Comparison of ENCODE assay signal across 19 cellular contexts in the genomic region with DNA sequence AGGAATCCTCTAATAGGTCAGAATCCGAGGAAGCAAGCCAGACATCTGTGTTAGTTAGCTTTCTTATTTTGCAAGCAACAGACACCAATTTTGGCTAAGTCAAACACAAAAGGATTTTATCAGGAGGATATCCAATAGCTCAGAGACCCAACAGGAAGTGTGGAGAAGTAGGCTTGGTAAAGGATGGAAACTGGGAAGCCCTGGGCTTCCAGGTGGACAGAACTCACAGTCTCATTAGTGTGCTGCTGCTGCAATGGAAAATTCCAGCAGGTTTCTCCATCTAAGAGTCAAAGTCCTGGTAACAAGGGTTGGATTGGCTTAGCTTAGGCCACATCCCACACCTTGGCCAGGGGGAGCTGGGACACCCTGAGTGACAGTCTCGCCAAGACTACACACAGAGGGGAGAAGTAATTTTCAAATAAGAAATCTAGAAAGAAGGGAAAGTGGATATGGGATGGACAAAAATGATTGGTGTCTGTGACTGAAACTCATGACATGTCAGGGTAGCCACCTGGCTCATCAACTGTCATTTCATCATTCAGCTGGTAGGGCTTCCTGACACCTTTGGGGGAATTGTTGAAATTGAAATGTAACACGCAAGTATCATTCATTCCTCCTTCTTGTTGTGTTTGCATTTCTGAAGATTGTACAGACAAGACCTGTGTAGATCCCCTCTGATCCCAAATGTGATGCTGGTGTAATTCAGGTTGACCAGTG.
DNase-seq lines count a peak whose midpoint lies in the region; ATAC-seq and TF ChIP-seq lines count a peak whose summit lies in the region.
"Had no signal": no experiment of that assay in that cellular context is flagged by ENCODE, and none has a peak within 500 bp of the region (broad histone marks: within the 10 kb centered on the region; RNA-seq: fewer than 3 reads in every experiment).

No MANE protein-coding gene starts in this region.

- peak overlapping the region; percentile 87 for H3K27ac Mint-ChIP-seq in osteocyte (ENCODE audit: unreplicated experiment)
- H3K27ac Mint-ChIP-seq in type B pancreatic cell, result no peak overlapping the region
- H3K27ac Mint-ChIP-seq: activated naive CD4-positive, alpha-beta T cell treated with anti-CD3 and anti-CD28 coated beads, Interleukin-2, amount 50 U/mL, for 24 hours; T-helper 2 cell treated with Interferon-gamma antibody and Interleukin-4, amounts not matched to agents 5 μg/mL and 100 μg/mL, for 36 hours had no signal

- no peak overlapping the region for H2AFZ ChIP-seq in PC-9

- H3K9me3 Mint-ChIP-seq in osteocyte (ENCODE audit: unreplicated experiment) (peaks cover 4% of the 10 kb centered on the region), type B pancreatic cell (peaks cover 4% of the 10 kb centered on the region)
- H3K9me3 Mint-ChIP-seq: activated naive CD4-positive, alpha-beta T cell treated with anti-CD3 and anti-CD28 coated beads, Interleukin-2, amount 50 U/mL, for 24 hours; T-helper 2 cell treated with Interferon-gamma antibody and Interleukin-4, amounts not matched to agents 5 μg/mL and 100 μg/mL, for 36 hours had no signal

- no peaks in the 10 kb centered on the region for H3K36me3 Mint-ChIP-seq in osteocyte (ENCODE audit: unreplicated experiment)
- H3K36me3 Mint-ChIP-seq in type B pancreatic cell, result no peaks in the 10 kb centered on the region
- H3K36me3 Mint-ChIP-seq: activated naive CD4-positive, alpha-beta T cell treated with anti-CD3 and anti-CD28 coated beads, Interleukin-2, amount 50 U/mL, for 24 hours had no signal

- H3K79me2 ChIP-seq in PC-9 (ENCODE audit: low read depth), result peaks cover 17% of the 10 kb centered on the region

- H3K9me3 ChIP-seq in PC-9 (ENCODE audit: insufficient read depth, low read depth), result no peaks in the 10 kb centered on the region
- H3K9me3 ChIP-seq: BE2C, body of pancreas had no signal

- peak; percentile 27 for DNase-seq in GM03348 (ENCODE audit: low spot score)
- DNase-seq in PC-9, result no peak
- DNase-seq in fibroblast of gingiva (ENCODE audit: low read depth), result peak; percentile 54
- DNase-seq in osteocyte (ENCODE audit: extremely low spot score, unreplicated experiment), result no peak
- no peak for DNase-seq in kidney glomerular epithelial cell (lab: John Stamatoyannopoulos, UW)
- DNase-seq in type B pancreatic cell (ENCODE audit: extremely low spot score, unreplicated experiment), result no peak
- DNase-seq: BE2C; body of pancreas; cortex of kidney; NCI-H1092; NCI-H510A treated with DMSO at 0.1 percent for 48 hours; nucleus accumbens; right cardiac atrium; stimulated activated naive CD8-positive, alpha-beta T cell treated with anti-CD3 and anti-CD28 coated beads, Interleukin-15, Interleukin-2, amounts not matched to agents 100 U/mL and 50 U/mL, for 24 hours; transverse colon had no signal

- no peaks in the 10 kb centered on the region for H3K36me3 ChIP-seq in PC-9 (ENCODE audit: low read depth)
- H3K36me3 ChIP-seq: BE2C, transverse colon had no signal

- peak overlapping the region; percentile 58 for H3K4me2 ChIP-seq in PC-9

- intact Hi-C loops in PC-9 (cut with micrococcal nuclease; ENCODE audit: unreplicated experiment), result loop anchor here (10.0 kb wide), 1 partner anchor 379 kb away; the partner anchor contains the start of genes LRRC49 and THAP10

- ATAC-seq in GM19324 (IDR thresholded peaks at IDR 0.05; ENCODE audit: low FRiP score, unreplicated experiment) (no peak), GM21825 (IDR thresholded peaks at IDR 0.05; ENCODE audit: unreplicated experiment) (no peak)
- ATAC-seq: body of pancreas; right cardiac atrium; stimulated activated naive CD8-positive, alpha-beta T cell treated with anti-CD3 and anti-CD28 coated beads, Interleukin-15, Interleukin-2, amounts not matched to agents 100 U/mL and 50 U/mL, for 24 hours had no signal

- no peaks in the 10 kb centered on the region for H4K20me1 ChIP-seq in PC-9 (ENCODE audit: insufficient read depth)

- CTCF ChIA-PET in PC-9 (lab: Charles Lee), result no interaction called here

- H3K4me3 ChIP-seq in PC-9, result no peak overlapping the region
- H3K4me3 ChIP-seq: body of pancreas, transverse colon had no signal

- POLR2A ChIA-PET in PC-9 (lab: Charles Lee; ENCODE audit: unreplicated experiment), result no interaction called here

- BruUV-seq in PC-9 (replicated peaks; lab: Mats Ljungman, UMichigan), result no TSS peak

- TF ChIP-seq CTCF in PC-9 (conservative IDR thresholded peaks at IDR 0.05), result no peak
- no peak for TF ChIP-seq CTCF in osteocyte (IDR thresholded peaks at IDR 0.05)
- TF ChIP-seq CTCF in type B pancreatic cell (conservative IDR thresholded peaks at IDR 0.05), result no peak

- no peak overlapping the region for H3K4me3 Mint-ChIP-seq in osteocyte (ENCODE audit: unreplicated experiment)
- no peak overlapping the region for H3K4me3 Mint-ChIP-seq in type B pancreatic cell
- H3K4me3 Mint-ChIP-seq: activated naive CD4-positive, alpha-beta T cell treated with anti-CD3 and anti-CD28 coated beads, Interleukin-2, amount 50 U/mL, for 24 hours; T-helper 2 cell treated with Interferon-gamma antibody and Interleukin-4, amounts not matched to agents 5 μg/mL and 100 μg/mL, for 36 hours had no signal

- H3K9me2 ChIP-seq in PC-9 (ENCODE audit: insufficient read depth), result no peaks in the 10 kb centered on the region

- peak overlapping the region; percentile 99 for H3K27ac ChIP-seq in PC-9
- H3K27ac ChIP-seq: body of pancreas had no signal

- H3K27me3 ChIP-seq in PC-9 (ENCODE audit: insufficient read depth, low read depth), result no peaks in the 10 kb centered on the region
- H3K27me3 ChIP-seq: BE2C, body of pancreas, transverse colon had no signal

- H3K4me1 Mint-ChIP-seq in osteocyte (ENCODE audit: unreplicated experiment) (peaks cover 50% of the 10 kb centered on the region), type B pancreatic cell (ENCODE audit: unreplicated experiment) (peaks cover 40% of the 10 kb centered on the region)
- H3K4me1 Mint-ChIP-seq: activated naive CD4-positive, alpha-beta T cell treated with anti-CD3 and anti-CD28 coated beads, Interleukin-2, amount 50 U/mL, for 24 hours had no signal

- H3F3A ChIP-seq in PC-9 (ENCODE audit: insufficient read depth, low read depth), result peaks cover 53% of the 10 kb centered on the region

- peaks cover 65% of the 10 kb centered on the region for H3K4me1 ChIP-seq in PC-9 (replicated peaks; ENCODE audit: insufficient read depth)
- H3K4me1 ChIP-seq: BE2C had no signal

- H3K27me3 Mint-ChIP-seq in osteocyte (ENCODE audit: unreplicated experiment), result no peaks in the 10 kb centered on the region
- H3K27me3 Mint-ChIP-seq in type B pancreatic cell, result no peaks in the 10 kb centered on the region

Comparison
In these comparisons a context has a peak if more than half of its experiments do, and no peak if none do; other contexts are left out.
1. DNase-seq: peak in GM03348 (single experiment) and fibroblast of gingiva (single experiment); none in PC-9 (0 of 2), osteocyte (single experiment), kidney glomerular epithelial cell (single experiment) and type B pancreatic cell (single experiment).